ENCODE assay signal across 1 cellular context in the genomic region with DNA sequence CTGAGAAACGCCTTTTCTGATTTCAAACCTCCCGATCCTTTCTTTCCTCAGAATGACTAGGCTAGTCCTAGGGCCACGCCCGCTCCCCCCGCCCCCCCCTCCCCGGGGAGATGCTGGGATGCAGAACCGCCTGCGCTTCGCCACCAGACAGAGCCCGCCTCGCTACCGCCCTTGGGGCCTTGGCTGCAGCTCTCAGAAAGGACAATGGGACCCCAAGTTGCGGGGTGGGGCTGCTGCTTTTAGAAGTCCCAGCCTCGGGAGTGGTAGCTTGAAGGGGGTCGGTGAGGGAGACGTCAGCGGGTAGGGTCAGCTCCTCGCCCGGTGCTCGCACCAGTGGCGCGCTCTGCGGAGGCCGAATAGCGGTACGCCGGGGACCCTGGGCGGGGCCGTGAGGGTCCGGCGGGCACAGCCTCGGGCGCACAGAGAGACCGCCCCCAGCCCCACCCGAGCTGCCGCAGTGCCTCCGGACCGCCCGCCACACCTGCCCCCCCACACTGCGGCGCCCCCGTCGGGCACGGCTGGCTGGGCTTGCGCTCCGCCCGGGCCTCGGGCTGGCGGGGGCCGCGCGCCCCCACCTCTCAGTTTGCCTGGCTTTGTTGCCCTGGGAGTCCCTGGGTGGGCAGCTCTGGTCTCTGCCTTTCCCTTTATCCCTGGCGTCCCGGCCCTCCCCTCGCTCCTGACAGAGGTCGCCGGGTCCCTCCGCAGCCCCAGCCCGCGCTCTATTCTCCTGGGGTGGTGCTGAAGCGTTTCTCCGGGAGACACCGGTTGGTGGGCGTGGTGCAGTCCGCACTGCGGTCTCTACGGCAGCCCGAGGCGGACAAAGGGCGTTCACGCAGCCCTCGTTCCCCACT.
TF ChIP-seq lines count a peak whose summit lies in the region.

No MANE protein-coding gene starts in this region.

TF ChIP-seq in K562, 482 proteins besides CTCF, POLR2A, EP300 and RAD21 (continued from another document and continues in another):
- no peak for TF ChIP-seq ARNT (IDR thresholded peaks at IDR 0.05)
- TF ChIP-seq TCF3 (CRISPR knock-in tag; IDR thresholded peaks at IDR 0.05), result no peak
- TF ChIP-seq JUND (IDR thresholded peaks at IDR 0.05; ENCODE audit: borderline replicate concordance, low read depth, low read length), result peak; percentile 22; the same call in 1 of the 2 replicates
- no peak for TF ChIP-seq JUND (tag; IDR thresholded peaks at IDR 0.05; ENCODE audit: borderline replicate concordance, low read depth, low read length)
- TF ChIP-seq PCBP1 (IDR thresholded peaks at IDR 0.05; ENCODE audit: low read depth, low read length, poor library complexity, severe bottlenecking), result peak; percentile 91
- TF ChIP-seq MCM7 (IDR thresholded peaks at IDR 0.05), result no peak
- TF ChIP-seq CBX1 (IDR thresholded peaks at IDR 0.05; ENCODE audit: low read depth), result no peak; the same call in 1 of the 2 replicates
- TF ChIP-seq SOX6 (IDR thresholded peaks at IDR 0.05), result 0 out of 2 replicates have a peak, but pooled peaks have one; percentile 10
- TF ChIP-seq KLF1 (tag; IDR thresholded peaks at IDR 0.05), result peak; percentile 51; the same call in 1 of the 2 replicates
- TF ChIP-seq, protein P1, sequence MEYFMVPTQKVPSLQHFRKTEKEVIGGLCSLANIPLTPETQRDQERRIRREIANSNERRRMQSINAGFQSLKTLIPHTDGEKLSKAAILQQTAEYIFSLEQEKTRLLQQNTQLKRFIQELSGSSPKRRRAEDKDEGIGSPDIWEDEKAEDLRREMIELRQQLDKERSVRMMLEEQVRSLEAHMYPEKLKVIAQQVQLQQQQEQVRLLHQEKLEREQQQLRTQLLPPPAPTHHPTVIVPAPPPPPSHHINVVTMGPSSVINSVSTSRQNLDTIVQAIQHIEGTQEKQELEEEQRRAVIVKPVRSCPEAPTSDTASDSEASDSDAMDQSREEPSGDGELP (CRISPR knock-in tag; IDR thresholded peaks at IDR 0.05; ENCODE audit: borderline replicate concordance), result 0 out of 2 replicates have a peak, but pooled peaks have one; percentile 31
- TF ChIP-seq CBX2 (IDR thresholded peaks at IDR 0.05; ENCODE audit: insufficient read depth, low read length, poor library complexity, severe bottlenecking), result no peak
- peak; percentile 59 for TF ChIP-seq POU5F1 (IDR thresholded peaks at IDR 0.05; ENCODE audit: borderline replicate concordance, low read depth, low read length, partially characterized antibody)
- TF ChIP-seq, protein P2, sequence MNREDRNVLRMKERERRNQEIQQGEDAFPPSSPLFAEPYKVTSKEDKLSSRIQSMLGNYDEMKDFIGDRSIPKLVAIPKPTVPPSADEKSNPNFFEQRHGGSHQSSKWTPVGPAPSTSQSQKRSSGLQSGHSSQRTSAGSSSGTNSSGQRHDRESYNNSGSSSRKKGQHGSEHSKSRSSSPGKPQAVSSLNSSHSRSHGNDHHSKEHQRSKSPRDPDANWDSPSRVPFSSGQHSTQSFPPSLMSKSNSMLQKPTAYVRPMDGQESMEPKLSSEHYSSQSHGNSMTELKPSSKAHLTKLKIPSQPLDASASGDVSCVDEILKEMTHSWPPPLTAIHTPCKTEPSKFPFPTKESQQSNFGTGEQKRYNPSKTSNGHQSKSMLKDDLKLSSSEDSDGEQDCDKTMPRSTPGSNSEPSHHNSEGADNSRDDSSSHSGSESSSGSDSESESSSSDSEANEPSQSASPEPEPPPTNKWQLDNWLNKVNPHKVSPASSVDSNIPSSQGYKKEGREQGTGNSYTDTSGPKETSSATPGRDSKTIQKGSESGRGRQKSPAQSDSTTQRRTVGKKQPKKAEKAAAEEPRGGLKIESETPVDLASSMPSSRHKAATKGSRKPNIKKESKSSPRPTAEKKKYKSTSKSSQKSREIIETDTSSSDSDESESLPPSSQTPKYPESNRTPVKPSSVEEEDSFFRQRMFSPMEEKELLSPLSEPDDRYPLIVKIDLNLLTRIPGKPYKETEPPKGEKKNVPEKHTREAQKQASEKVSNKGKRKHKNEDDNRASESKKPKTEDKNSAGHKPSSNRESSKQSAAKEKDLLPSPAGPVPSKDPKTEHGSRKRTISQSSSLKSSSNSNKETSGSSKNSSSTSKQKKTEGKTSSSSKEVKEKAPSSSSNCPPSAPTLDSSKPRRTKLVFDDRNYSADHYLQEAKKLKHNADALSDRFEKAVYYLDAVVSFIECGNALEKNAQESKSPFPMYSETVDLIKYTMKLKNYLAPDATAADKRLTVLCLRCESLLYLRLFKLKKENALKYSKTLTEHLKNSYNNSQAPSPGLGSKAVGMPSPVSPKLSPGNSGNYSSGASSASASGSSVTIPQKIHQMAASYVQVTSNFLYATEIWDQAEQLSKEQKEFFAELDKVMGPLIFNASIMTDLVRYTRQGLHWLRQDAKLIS (CRISPR knock-in tag; IDR thresholded peaks at IDR 0.05), result peak; percentile 43; the same call in 1 of the 2 replicates
- TF ChIP-seq, protein P3, sequence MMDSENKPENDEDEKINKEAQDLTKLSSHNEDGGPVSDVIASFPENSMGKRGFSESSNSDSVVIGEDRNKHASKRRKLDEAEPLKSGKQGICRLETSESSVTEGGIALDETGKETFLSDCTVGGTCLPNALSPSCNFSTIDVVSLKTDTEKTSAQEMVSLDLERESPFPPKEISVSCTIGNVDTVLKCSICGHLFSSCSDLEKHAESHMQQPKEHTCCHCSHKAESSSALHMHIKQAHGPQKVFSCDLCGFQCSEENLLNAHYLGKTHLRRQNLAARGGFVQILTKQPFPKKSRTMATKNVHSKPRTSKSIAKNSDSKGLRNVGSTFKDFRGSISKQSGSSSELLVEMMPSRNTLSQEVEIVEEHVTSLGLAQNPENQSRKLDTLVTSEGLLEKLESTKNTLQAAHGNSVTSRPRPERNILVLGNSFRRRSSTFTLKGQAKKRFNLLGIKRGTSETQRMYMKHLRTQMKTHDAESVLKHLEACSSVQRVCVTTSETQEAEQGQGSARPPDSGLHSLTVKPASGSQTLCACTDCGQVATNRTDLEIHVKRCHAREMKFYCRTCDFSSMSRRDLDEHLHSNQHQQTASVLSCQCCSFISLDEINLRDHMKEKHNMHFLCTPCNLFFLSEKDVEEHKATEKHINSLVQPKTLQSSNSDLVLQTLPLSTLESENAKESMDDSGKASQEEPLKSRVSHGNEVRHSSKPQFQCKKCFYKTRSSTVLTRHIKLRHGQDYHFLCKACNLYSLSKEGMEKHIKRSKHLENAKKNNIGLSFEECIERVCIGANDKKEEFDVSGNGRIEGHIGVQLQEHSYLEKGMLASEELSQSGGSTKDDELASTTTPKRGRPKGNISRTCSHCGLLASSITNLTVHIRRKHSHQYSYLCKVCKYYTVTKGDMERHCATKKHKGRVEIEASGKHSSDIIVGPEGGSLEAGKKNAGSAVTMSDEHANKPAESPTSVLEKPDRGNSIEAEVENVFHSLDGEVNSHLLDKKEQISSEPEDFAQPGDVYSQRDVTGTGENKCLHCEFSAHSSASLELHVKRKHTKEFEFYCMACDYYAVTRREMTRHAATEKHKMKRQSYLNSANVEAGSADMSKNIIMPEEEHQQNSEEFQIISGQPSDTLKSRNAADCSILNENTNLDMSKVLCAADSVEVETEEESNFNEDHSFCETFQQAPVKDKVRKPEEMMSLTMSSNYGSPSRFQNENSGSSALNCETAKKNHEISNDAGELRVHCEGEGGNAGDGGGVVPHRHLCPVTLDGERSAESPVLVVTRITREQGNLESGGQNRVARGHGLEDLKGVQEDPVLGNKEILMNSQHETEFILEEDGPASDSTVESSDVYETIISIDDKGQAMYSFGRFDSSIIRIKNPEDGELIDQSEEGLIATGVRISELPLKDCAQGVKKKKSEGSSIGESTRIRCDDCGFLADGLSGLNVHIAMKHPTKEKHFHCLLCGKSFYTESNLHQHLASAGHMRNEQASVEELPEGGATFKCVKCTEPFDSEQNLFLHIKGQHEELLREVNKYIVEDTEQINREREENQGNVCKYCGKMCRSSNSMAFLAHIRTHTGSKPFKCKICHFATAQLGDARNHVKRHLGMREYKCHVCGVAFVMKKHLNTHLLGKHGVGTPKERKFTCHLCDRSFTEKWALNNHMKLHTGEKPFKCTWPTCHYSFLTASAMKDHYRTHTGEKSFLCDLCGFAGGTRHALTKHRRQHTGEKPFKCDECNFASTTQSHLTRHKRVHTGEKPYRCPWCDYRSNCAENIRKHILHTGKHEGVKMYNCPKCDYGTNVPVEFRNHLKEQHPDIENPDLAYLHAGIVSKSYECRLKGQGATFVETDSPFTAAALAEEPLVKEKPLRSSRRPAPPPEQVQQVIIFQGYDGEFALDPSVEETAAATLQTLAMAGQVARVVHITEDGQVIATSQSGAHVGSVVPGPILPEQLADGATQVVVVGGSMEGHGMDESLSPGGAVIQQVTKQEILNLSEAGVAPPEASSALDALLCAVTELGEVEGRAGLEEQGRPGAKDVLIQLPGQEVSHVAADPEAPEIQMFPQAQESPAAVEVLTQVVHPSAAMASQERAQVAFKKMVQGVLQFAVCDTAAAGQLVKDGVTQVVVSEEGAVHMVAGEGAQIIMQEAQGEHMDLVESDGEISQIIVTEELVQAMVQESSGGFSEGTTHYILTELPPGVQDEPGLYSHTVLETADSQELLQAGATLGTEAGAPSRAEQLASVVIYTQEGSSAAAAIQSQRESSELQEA (IDR thresholded peaks at IDR 0.05; ENCODE audit: low read depth), result peak; percentile 94
- no peak for TF ChIP-seq CBX5 (IDR thresholded peaks at IDR 0.05; ENCODE audit: borderline replicate concordance, low read depth)
- peak; percentile 85 for TF ChIP-seq POLR2G (IDR thresholded peaks at IDR 0.05; ENCODE audit: low read depth, low read length)
- no peak for TF ChIP-seq ZSCAN29 (IDR thresholded peaks at IDR 0.05)
- TF ChIP-seq GATA2 (CRISPR knock-in tag; IDR thresholded peaks at IDR 0.05), result no peak
- peak; percentile 52; the same call in 1 of the 2 replicates for TF ChIP-seq PHB (CRISPR knock-in tag; IDR thresholded peaks at IDR 0.05)
- TF ChIP-seq GTF2A2 (tag; IDR thresholded peaks at IDR 0.05), result no peak
- TF ChIP-seq, protein P4, sequence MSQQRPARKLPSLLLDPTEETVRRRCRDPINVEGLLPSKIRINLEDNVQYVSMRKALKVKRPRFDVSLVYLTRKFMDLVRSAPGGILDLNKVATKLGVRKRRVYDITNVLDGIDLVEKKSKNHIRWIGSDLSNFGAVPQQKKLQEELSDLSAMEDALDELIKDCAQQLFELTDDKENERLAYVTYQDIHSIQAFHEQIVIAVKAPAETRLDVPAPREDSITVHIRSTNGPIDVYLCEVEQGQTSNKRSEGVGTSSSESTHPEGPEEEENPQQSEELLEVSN (IDR thresholded peaks at IDR 0.05; ENCODE audit: borderline replicate concordance in 1 of 2, extremely low read depth in 1 of 2, insufficient read depth in 1 of 2, insufficient read length in 1 of 2, low read depth in 1 of 2, low read length in 1 of 2, poor library complexity in 1 of 2, severe bottlenecking in 1 of 2), result peak in 1 of 2 experiments; percentile 30
- peak; percentile 3; the same call in 1 of the 2 replicates for TF ChIP-seq MBD2 (IDR thresholded peaks at IDR 0.05; ENCODE audit: borderline replicate concordance, low read depth)
- TF ChIP-seq ZBTB1 (CRISPR knock-in tag; IDR thresholded peaks at IDR 0.05; ENCODE audit: borderline replicate concordance, low read depth), result 0 out of 2 replicates have a peak, but pooled peaks have one; percentile 67
- no peak for TF ChIP-seq ZNF57 (CRISPR knock-in tag; IDR thresholded peaks at IDR 0.05)
- TF ChIP-seq, protein P5, sequence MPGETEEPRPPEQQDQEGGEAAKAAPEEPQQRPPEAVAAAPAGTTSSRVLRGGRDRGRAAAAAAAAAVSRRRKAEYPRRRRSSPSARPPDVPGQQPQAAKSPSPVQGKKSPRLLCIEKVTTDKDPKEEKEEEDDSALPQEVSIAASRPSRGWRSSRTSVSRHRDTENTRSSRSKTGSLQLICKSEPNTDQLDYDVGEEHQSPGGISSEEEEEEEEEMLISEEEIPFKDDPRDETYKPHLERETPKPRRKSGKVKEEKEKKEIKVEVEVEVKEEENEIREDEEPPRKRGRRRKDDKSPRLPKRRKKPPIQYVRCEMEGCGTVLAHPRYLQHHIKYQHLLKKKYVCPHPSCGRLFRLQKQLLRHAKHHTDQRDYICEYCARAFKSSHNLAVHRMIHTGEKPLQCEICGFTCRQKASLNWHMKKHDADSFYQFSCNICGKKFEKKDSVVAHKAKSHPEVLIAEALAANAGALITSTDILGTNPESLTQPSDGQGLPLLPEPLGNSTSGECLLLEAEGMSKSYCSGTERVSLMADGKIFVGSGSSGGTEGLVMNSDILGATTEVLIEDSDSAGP (CRISPR knock-in tag; IDR thresholded peaks at IDR 0.05), result peak; percentile 73; the same call in 1 of the 2 replicates
- TF ChIP-seq, protein P6, sequence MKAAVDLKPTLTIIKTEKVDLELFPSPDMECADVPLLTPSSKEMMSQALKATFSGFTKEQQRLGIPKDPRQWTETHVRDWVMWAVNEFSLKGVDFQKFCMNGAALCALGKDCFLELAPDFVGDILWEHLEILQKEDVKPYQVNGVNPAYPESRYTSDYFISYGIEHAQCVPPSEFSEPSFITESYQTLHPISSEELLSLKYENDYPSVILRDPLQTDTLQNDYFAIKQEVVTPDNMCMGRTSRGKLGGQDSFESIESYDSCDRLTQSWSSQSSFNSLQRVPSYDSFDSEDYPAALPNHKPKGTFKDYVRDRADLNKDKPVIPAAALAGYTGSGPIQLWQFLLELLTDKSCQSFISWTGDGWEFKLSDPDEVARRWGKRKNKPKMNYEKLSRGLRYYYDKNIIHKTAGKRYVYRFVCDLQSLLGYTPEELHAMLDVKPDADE (conservative IDR thresholded peaks at IDR 0.05; ENCODE audit: control insufficient read depth, low read depth, low read length), result no peak
- no peak for TF ChIP-seq FOXA1 (IDR thresholded peaks at IDR 0.05; ENCODE audit: borderline replicate concordance)
- TF ChIP-seq CSDE1 (IDR thresholded peaks at IDR 0.05), result no peak
- no peak for TF ChIP-seq SRSF3 (IDR thresholded peaks at IDR 0.05; ENCODE audit: insufficient read depth, low read length)
- no peak for TF ChIP-seq ZNF764 (CRISPR knock-in tag; IDR thresholded peaks at IDR 0.05; ENCODE audit: low read depth)
- TF ChIP-seq FOXM1 (IDR thresholded peaks at IDR 0.05; ENCODE audit: low read depth), result no peak
- 0 out of 2 replicates have a peak, but pooled peaks have one; percentile 32 for TF ChIP-seq FOXM1 (CRISPR knock-in tag; IDR thresholded peaks at IDR 0.05; ENCODE audit: low read depth)
- TF ChIP-seq ZBTB7A (IDR thresholded peaks at IDR 0.05; ENCODE audit: borderline replicate concordance, control insufficient read depth, low read depth, low read length), result peak; percentile 83
- TF ChIP-seq HDAC1 (IDR thresholded peaks at IDR 0.05), result peak in 1 of 2 experiments; percentile 64; a peak in 2 of 4 replicates
- peak; percentile 73 to 77; a peak in 2 of 4 replicates for TF ChIP-seq KDM1A (IDR thresholded peaks at IDR 0.05)
- TF ChIP-seq ELF1 (tag; IDR thresholded peaks at IDR 0.05), result no peak
- no peak for TF ChIP-seq GTF2F1 (IDR thresholded peaks at IDR 0.05; ENCODE audit: low read depth, low read length)
- no peak for TF ChIP-seq LCOR (CRISPR knock-in tag; IDR thresholded peaks at IDR 0.05)
- peak; percentile 74 for TF ChIP-seq RBFOX2 (IDR thresholded peaks at IDR 0.05; ENCODE audit: low read depth, low read length)
- TF ChIP-seq ZNF408 (CRISPR knock-in tag; IDR thresholded peaks at IDR 0.05; ENCODE audit: low read depth), result no peak
